8 cellular contexts compared by ENCODE assay signal in the genomic region with DNA sequence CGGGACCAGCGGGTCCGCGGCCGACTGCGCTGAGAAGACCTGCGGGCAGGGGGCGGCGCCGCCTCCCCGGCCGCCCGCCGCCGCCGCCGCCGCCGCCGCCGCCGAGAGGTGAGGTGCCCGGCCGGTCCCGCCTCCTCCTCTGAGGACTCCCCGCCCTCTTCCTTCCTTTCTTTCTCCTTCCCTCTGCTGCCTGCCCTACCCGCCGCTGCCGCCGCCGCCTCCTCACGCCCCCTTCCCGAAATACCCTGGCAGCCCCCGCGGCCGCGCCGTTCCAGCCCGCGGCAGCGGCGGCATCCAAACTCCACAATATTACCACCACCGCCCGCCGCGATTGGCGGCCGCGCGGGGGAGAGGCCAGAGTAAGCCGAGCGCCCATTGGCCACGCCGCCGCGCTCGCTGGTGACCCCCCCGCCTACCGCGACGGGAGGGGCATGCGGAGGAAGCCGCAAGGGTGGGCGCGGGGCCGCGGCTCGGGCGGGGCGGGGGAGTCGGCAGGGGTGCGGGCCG.
DNase-seq lines count a peak whose midpoint lies in the region; ATAC-seq and TF ChIP-seq lines count a peak whose summit lies in the region.

No MANE protein-coding gene starts in this region.

- H3K4me3 ChIP-seq in AG09309 (ENCODE audit: control insufficient read depth, low read depth, low read length), result peak overlapping the region; percentile 85

- DNase-seq in AG09309 (ENCODE audit: low read depth) (no peak), NCI-H345 (lab: John Stamatoyannopoulos, UW) (peak; percentile 87), cerebellum (ENCODE audit: low spot score) (peak; percentile 90), kidney tubule cell (ENCODE audit: low spot score) (peak; percentile 93)
- DNase-seq in activated CD4-positive, CD25-positive, alpha-beta regulatory T cell treated with anti-CD3 and anti-CD28 coated beads, Interleukin-2, amount 50 U/mL, for 72 hours, result peak; percentile 78
- DNase-seq in stimulated activated CD4-positive, alpha-beta T cell treated with anti-CD3 and anti-CD28 coated beads, Interleukin-15, amount 100 ng/mL, for 48 hours (ENCODE audit: low read depth in 2 of 2), result peak; percentile 52 to 71

- TF ChIP-seq CTCF in AG09309 (IDR thresholded peaks at IDR 0.05; ENCODE audit: control insufficient read depth, insufficient read depth, low read depth, low read length, missing control alignments), result no peak

- peak; percentile 80 for ATAC-seq in GM18909 (IDR thresholded peaks at IDR 0.05; ENCODE audit: poor library complexity, unreplicated experiment)
- ATAC-seq in HG03159 (IDR thresholded peaks at IDR 0.05; ENCODE audit: unreplicated experiment), result peak; percentile 77
